ENCODE assay signal across 1 cellular context in genomic region chr2:200787351-200788128, GRCh38.
TF ChIP-seq lines count a peak whose summit lies in the region.

No MANE protein-coding gene starts in this region.

TF ChIP-seq in K562, 482 proteins besides CTCF, POLR2A, EP300 and RAD21 (continued from another document and continues in another):
- TF ChIP-seq ZNF318 (IDR thresholded peaks at IDR 0.05; ENCODE audit: borderline replicate concordance in 1 of 2, low read depth in 1 of 2) (no peak), JUN (IDR thresholded peaks at IDR 0.05; ENCODE audit: borderline replicate concordance, low read depth, low read length) (peak; percentile 63; the same call in 1 of the 2 replicates), JUN (CRISPR knock-in tag; IDR thresholded peaks at IDR 0.05; ENCODE audit: borderline replicate concordance) (no peak), CTCFL (IDR thresholded peaks at IDR 0.05; ENCODE audit: borderline replicate concordance, insufficient read depth, low read depth, low read length, poor library complexity, severe bottlenecking) (no peak), ZNF609 (CRISPR knock-in tag; IDR thresholded peaks at IDR 0.05; ENCODE audit: borderline replicate concordance) (no peak), BMI1 (IDR thresholded peaks at IDR 0.05; ENCODE audit: low read length) (no peak), EZH2 (IDR thresholded peaks at IDR 0.05; ENCODE audit: borderline replicate concordance, low read depth, low read length) (no peak), TSHZ1 (CRISPR knock-in tag; IDR thresholded peaks at IDR 0.05) (no peak), FOXJ2 (tag; IDR thresholded peaks at IDR 0.05) (no peak), TAL1 (IDR thresholded peaks at IDR 0.05) (no peak), BRCA1 (IDR thresholded peaks at IDR 0.05) (no peak), BRCA1 (CRISPR knock-in tag; IDR thresholded peaks at IDR 0.05) (no peak), E2F8 (IDR thresholded peaks at IDR 0.05; ENCODE audit: low read depth, partially characterized antibody) (no peak), RFX7 (CRISPR knock-in tag; IDR thresholded peaks at IDR 0.05) (no peak), ZNF79 (CRISPR knock-in tag; IDR thresholded peaks at IDR 0.05; ENCODE audit: low read depth) (no peak), HMGN3 (IDR thresholded peaks at IDR 0.05; ENCODE audit: borderline replicate concordance, extremely low read depth, insufficient read length, low read depth, low read length) (no peak), PHTF2 (CRISPR knock-in tag; IDR thresholded peaks at IDR 0.05) (no peak), ZNF324 (CRISPR knock-in tag; IDR thresholded peaks at IDR 0.05) (no peak), THRB (CRISPR knock-in tag; conservative IDR thresholded peaks at IDR 0.05) (no peak), ARHGAP35 (IDR thresholded peaks at IDR 0.05; ENCODE audit: partially characterized antibody) (no peak), BRF1 (IDR thresholded peaks at IDR 0.05; ENCODE audit: borderline replicate concordance, extremely low read depth, insufficient read length) (no peak), E4F1 (CRISPR knock-in tag; IDR thresholded peaks at IDR 0.05; ENCODE audit: borderline replicate concordance) (no peak), PCBP1 (IDR thresholded peaks at IDR 0.05; ENCODE audit: low read depth, low read length, poor library complexity, severe bottlenecking) (no peak), SAP30 (IDR thresholded peaks at IDR 0.05; ENCODE audit: borderline replicate concordance, insufficient read depth, low read depth, low read length, poor library complexity, severe bottlenecking) (no peak), NCOR1 (IDR thresholded peaks at IDR 0.05) (no peak), ZNF561 (CRISPR knock-in tag; conservative IDR thresholded peaks at IDR 0.05) (no peak), HSF4 (CRISPR knock-in tag; IDR thresholded peaks at IDR 0.05; ENCODE audit: borderline replicate concordance) (no peak), TBP (optimal IDR thresholded peaks at IDR 0.05; ENCODE audit: low read depth, low read length) (no peak), ZNF431 (CRISPR knock-in tag; IDR thresholded peaks at IDR 0.05) (no peak)
